Comparison of ENCODE assay signal across 1 cellular context in genomic region chr1:39613250-39613649, GRCh38.
TF ChIP-seq lines count a peak whose summit lies in the region.

No MANE protein-coding gene starts in this region.

TF ChIP-seq in K562, 482 proteins besides CTCF, POLR2A, EP300 and RAD21 (continued from another document):
- TF ChIP-seq THAP7 (CRISPR knock-in tag; IDR thresholded peaks at IDR 0.05) (no peak), TEAD2 (tag; IDR thresholded peaks at IDR 0.05) (no peak), E2F5 (CRISPR knock-in tag; IDR thresholded peaks at IDR 0.05) (no peak), KDM1A (IDR thresholded peaks at IDR 0.05) (peak; percentile 48 to 60; a peak in 3 of 4 replicates), MIER1 (IDR thresholded peaks at IDR 0.05; ENCODE audit: low read depth) (no peak), CHAMP1 (IDR thresholded peaks at IDR 0.05) (no peak), SMAD4 (CRISPR knock-in tag; conservative IDR thresholded peaks at IDR 0.05) (no peak), ZNF449 (CRISPR knock-in tag; IDR thresholded peaks at IDR 0.05) (no peak), HCFC1 (IDR thresholded peaks at IDR 0.05; ENCODE audit: low read depth, low read length) (no peak), NR0B1 (IDR thresholded peaks at IDR 0.05; ENCODE audit: partially characterized antibody) (no peak), MYBL2 (IDR thresholded peaks at IDR 0.05; ENCODE audit: low read depth) (no peak), MYBL2 (CRISPR knock-in tag; IDR thresholded peaks at IDR 0.05; ENCODE audit: borderline replicate concordance) (no peak), ZNF146 (CRISPR knock-in tag; IDR thresholded peaks at IDR 0.05; ENCODE audit: unreplicated experiment) (no peak), CTCFL (IDR thresholded peaks at IDR 0.05; ENCODE audit: borderline replicate concordance, insufficient read depth, low read depth, low read length, poor library complexity, severe bottlenecking) (no peak), ZNF507 (tag; conservative IDR thresholded peaks at IDR 0.05) (no peak), NRF1 (conservative IDR thresholded peaks at IDR 0.05 in 1 of 2, IDR thresholded peaks at IDR 0.05 in 1 of 2) (0 out of 4 replicates have a peak, but pooled peaks of 1 of the 2 experiments have one; percentile 18), CC2D1A (IDR thresholded peaks at IDR 0.05) (no peak), PCBP1 (IDR thresholded peaks at IDR 0.05; ENCODE audit: low read depth, low read length, poor library complexity, severe bottlenecking) (no peak), CBFB (CRISPR knock-in tag; IDR thresholded peaks at IDR 0.05) (no peak), FOSL1 (tag; conservative IDR thresholded peaks at IDR 0.05) (0 out of 2 replicates have a peak, but pooled peaks have one; percentile 27), TRIM24 (IDR thresholded peaks at IDR 0.05) (no peak), USF2 (CRISPR knock-in tag; IDR thresholded peaks at IDR 0.05) (no peak), TRIM25 (IDR thresholded peaks at IDR 0.05; ENCODE audit: borderline replicate concordance) (no peak), ZNF431 (CRISPR knock-in tag; IDR thresholded peaks at IDR 0.05) (no peak), THRAP3 (IDR thresholded peaks at IDR 0.05; ENCODE audit: borderline replicate concordance) (no peak)
